ENCODE assay signal across 8 cellular contexts in the genomic region with DNA sequence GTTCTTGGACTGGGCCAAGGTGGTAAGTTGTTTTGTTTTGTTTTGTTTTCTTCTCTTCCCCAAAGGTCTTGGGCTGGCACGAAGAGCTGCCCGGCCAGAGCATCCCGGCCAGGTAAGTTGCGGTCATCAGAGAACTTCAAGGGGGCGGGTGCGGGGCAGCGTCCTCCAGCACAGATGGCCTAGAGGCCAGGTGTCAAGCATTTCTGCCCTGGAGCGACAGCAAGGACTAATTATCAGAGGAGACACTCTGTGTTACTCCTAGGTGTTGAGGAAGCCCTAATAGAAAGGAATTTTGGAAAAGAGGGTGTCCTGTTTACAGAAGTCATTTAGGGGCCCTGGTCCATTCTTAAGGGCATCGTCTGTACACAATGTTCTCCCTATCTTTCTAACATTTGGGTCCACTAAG. TPM values are rescaled to one million over a fixed set of nuclear protein-coding genes. Genes with fewer than 3 reads are reported as not detected.
A peak's percentile ranks its signal among the peaks of the same experiment; 100 is the strongest.
DNase-seq lines count a peak whose midpoint lies in the region; ATAC-seq, FAIRE-seq and TF ChIP-seq lines count a peak whose summit lies in the region.

No MANE protein-coding gene starts in this region.

- H3K4me3 ChIP-seq in A549 (peak overlapping the region; percentile 56; the same call in 2 of the 3 replicates), HUES6 (ENCODE audit: low read depth, low read length) (peak overlapping the region; percentile 84), cardiac fibroblast (replicated peaks in 1 of 2; ENCODE audit: low read depth in 2 of 2, low read length in 2 of 2) (peak overlapping the region; percentile 69 to 71), mononuclear cell (ENCODE audit: low read length) (peak overlapping the region; percentile 41)

- H3K36me3 ChIP-seq in HUES6 (ENCODE audit: control insufficient read depth, insufficient read depth, low read length), result no peaks in the 10 kb centered on the region

- POLR2A ChIA-PET in A549 (lab: Yijun Ruan, JAX), result no interaction called here

- no peak for ATAC-seq in A549

- H3K27ac ChIP-seq in A549, result no peak overlapping the region; a peak in 1 of 6 replicates
- no peak overlapping the region; the same call in 1 of the 2 replicates for H3K27ac ChIP-seq in HUES6 (ENCODE audit: low read depth, low read length)

- H3K9ac ChIP-seq in HUES6 (ENCODE audit: low read length), result peak overlapping the region; percentile 86

- FAIRE-seq in A549 (lab: Jason Lieb, UNC), result no peak

- H3K9me3 ChIP-seq in A549, result no peaks in the 10 kb centered on the region
- no peaks in the 10 kb centered on the region for H3K9me3 ChIP-seq in HUES6 (ENCODE audit: control insufficient read depth, insufficient read depth, low read depth, low read length)
- no peaks in the 10 kb centered on the region for H3K9me3 ChIP-seq in mononuclear cell (ENCODE audit: low read depth, low read length)

- no peak for TF ChIP-seq POLR2A in A549 (IDR thresholded peaks at IDR 0.05; ENCODE audit: low read length)

- CTCF ChIA-PET in A549 (lab: Yijun Ruan, JAX), result interaction anchor here (2.2 kb wide), 1 partner anchor 12 kb away, joined by 13 read pairs; no protein-coding TSS in a partner anchor

- peak overlapping the region; percentile 86 for H3K4me2 ChIP-seq in A549

- TF ChIP-seq RAD21 in A549 (conservative IDR thresholded peaks at IDR 0.05 in 1 of 2, IDR thresholded peaks at IDR 0.05 in 1 of 2), result no peak

- 91% methylated on average over 9 of the region's 9 CpGs for WGBS in A549 (ENCODE audit: missing lambda C conversion rate)

- TF ChIP-seq CTCF in A549 (IDR thresholded peaks at IDR 0.05) (no peak), cardiac fibroblast (IDR thresholded peaks at IDR 0.05; ENCODE audit: low read depth, low read length) (no peak)

- H3K27me3 ChIP-seq in HUES6 (ENCODE audit: control insufficient read depth, insufficient read depth, low read length) (peaks cover 17% of the 10 kb centered on the region), mononuclear cell (ENCODE audit: insufficient read depth, low read length) (peaks cover 41% of the 10 kb centered on the region)

- TF ChIP-seq EP300 in A549 (IDR thresholded peaks at IDR 0.05), result no peak

- H3K4me1 ChIP-seq in A549 (peaks cover 5% of the 10 kb centered on the region; the same call in 2 of the 3 replicates), HUES6 (ENCODE audit: control insufficient read depth, insufficient read depth, low read length) (peaks cover 11% of the 10 kb centered on the region), mononuclear cell (ENCODE audit: insufficient read depth, low read length) (peaks cover 29% of the 10 kb centered on the region)

- DNase-seq in A549 (ENCODE audit: low read depth in 1 of 2, low spot score in 1 of 2) (no peak), cardiac fibroblast (ENCODE audit: low read depth in 2 of 2) (no peak), NCI-H2107 (lab: John Stamatoyannopoulos, UW) (no peak), RKO (ENCODE audit: low spot score) (no peak), glomerular visceral epithelial cell (ENCODE audit: extremely low spot score) (no peak)
- DNase-seq in activated CD8-positive, alpha-beta memory T cell treated with anti-CD3 and anti-CD28 coated beads for 24 hours, result no peak

TF ChIP-seq in A549, 52 proteins besides CTCF, POLR2A, EP300 and RAD21:
- no peak for TF ChIP-seq EHF (CRISPR knock-in tag; IDR thresholded peaks at IDR 0.05)
- TF ChIP-seq ESRRA (IDR thresholded peaks at IDR 0.05; ENCODE audit: borderline replicate concordance, low read length), result no peak
- no peak for TF ChIP-seq KDM1A (IDR thresholded peaks at IDR 0.05; ENCODE audit: low read depth)

RNA-seq across cellular contexts. Expression of gene ITGB8, which starts 1.2 kb away (rescaled TPM):
- polyA plus RNA-seq in A549 (2011; rRNA removed) (0.63 and 0.67 TPM in 2 replicates), A549 (2017; fragmentation: RNase III; extraction: RNeasy Plus Mini Kit Qiagen cat#74134 plus additional on column Dnase treatment) (0.30 to 0.50 TPM (median 0.39 TPM) in 3 replicates)
- 0.13 and 0.21 TPM in 2 replicates for polyA plus RNA-seq in A549 (2012; cell fraction: cytosol; rRNA removed)
- 0.27 and 0.29 TPM in 2 replicates for polyA plus RNA-seq in A549 (2012; cell fraction: nucleus; rRNA removed)
- 1.5 and 3.2 TPM in 2 replicates for polyA minus RNA-seq in A549 (2011; rRNA and poly(A)+ RNA removed)
- total RNA-seq in mononuclear cell, result 11.3 TPM
